ENCODE assay signal across 9 cellular contexts in genomic region chr19:15280048-15280725, GRCh38. TPM values are rescaled to one million over a fixed set of nuclear protein-coding genes. Genes with fewer than 3 reads are reported as not detected.
DNase-seq lines count a peak whose midpoint lies in the region; ATAC-seq and TF ChIP-seq lines count a peak whose summit lies in the region.
"Had no signal": no experiment of that assay in that cellular context is flagged by ENCODE, and none has a peak within 500 bp of the region (broad histone marks: within the 10 kb centered on the region; RNA-seq: fewer than 3 reads in every experiment).

No MANE protein-coding gene starts in this region.

- H3K9me3 ChIP-seq in HUES48 (ENCODE audit: control insufficient read depth, insufficient read depth, low read length) (no peaks in the 10 kb centered on the region), adipocyte (ENCODE audit: control insufficient read depth, low read length) (no peaks in the 10 kb centered on the region), left lung (no peaks in the 10 kb centered on the region), stomach (no peaks in the 10 kb centered on the region)

- WGBS in stomach, 5 donors: 43 to 62% (median 53%) methylated on average over 6 of the region's 6 CpGs

- no peak overlapping the region for H3K9ac ChIP-seq in HUES48 (ENCODE audit: low read depth, low read length)
- peak overlapping the region; percentile 50 for H3K9ac ChIP-seq in adipocyte (ENCODE audit: low read length)

- no peak for TF ChIP-seq EP300 in stomach (IDR thresholded peaks at IDR 0.05)

- H3K27me3 ChIP-seq in HUES48 (ENCODE audit: control insufficient read depth, insufficient read depth, low read length) (no peaks in the 10 kb centered on the region), adipocyte (replicated peaks; ENCODE audit: control insufficient read depth, insufficient read depth, low read length) (no peaks in the 10 kb centered on the region), left lung (no peaks in the 10 kb centered on the region), stomach (no peaks in the 10 kb centered on the region)

- DNase-seq in adipocyte (ENCODE audit: low read depth) (no peak), left lung (no peak), stomach (no peak), GM10266 (ENCODE audit: extremely low spot score) (no peak), glomerular visceral epithelial cell (ENCODE audit: extremely low spot score) (no peak)
- no peak for DNase-seq in activated effector memory CD4-positive, alpha-beta T cell treated with Interleukin-2 at 50 U/mL for 16 hours
- DNase-seq: stimulated activated CD4-positive, alpha-beta T cell treated with anti-CD3 and anti-CD28 coated beads, Interleukin-15, amount 100 ng/mL, for 24 hours had no signal

- TF ChIP-seq POLR2A in stomach (IDR thresholded peaks at IDR 0.05): no peak

- H3K36me3 ChIP-seq in HUES48 (ENCODE audit: control insufficient read depth, insufficient read depth, low read length): no peaks in the 10 kb centered on the region
- no peaks in the 10 kb centered on the region for H3K36me3 ChIP-seq in adipocyte (ENCODE audit: control insufficient read depth, insufficient read depth, low read length, severe bottlenecking)
- no peaks in the 10 kb centered on the region for H3K36me3 ChIP-seq in left lung
- no peaks in the 10 kb centered on the region for H3K36me3 ChIP-seq in stomach

- ATAC-seq in left lung: no peak
- ATAC-seq in HG03521 (IDR thresholded peaks at IDR 0.05; ENCODE audit: unreplicated experiment): no peak

- intact Hi-C loops in left lung (cut with DNase I) (no loop called here), stomach (cut with DNase I; ENCODE audit: low total_unique reads) (no loop called here)

- H3K4me1 ChIP-seq in HUES48 (ENCODE audit: control insufficient read depth, insufficient read depth, low read length) (peaks cover 39% of the 10 kb centered on the region), adipocyte (ENCODE audit: control insufficient read depth, insufficient read depth, low read length) (peaks cover 79% of the 10 kb centered on the region), left lung (peaks cover 59 to 99% of the 10 kb centered on the region in 2 donors), stomach (peaks cover 93 to 100% (median 98%) of the 10 kb centered on the region in 4 donors)

- peak overlapping the region; percentile 53 for H3K27ac ChIP-seq in HUES48 (ENCODE audit: low read depth, low read length)
- H3K27ac ChIP-seq in left lung: peak overlapping the region; percentile 67 to 68
- peak overlapping the region; percentile 0 to 80 (median 73) for H3K27ac ChIP-seq in stomach

- no peak overlapping the region for H3K4me3 ChIP-seq in HUES48 (ENCODE audit: low read depth, low read length)
- H3K4me3 ChIP-seq in adipocyte (ENCODE audit: low read length): no peak overlapping the region
- H3K4me3 ChIP-seq in left lung: no peak overlapping the region
- peak overlapping the region in 1 of 4 donors; percentile 13 for H3K4me3 ChIP-seq in stomach

- no peak for TF ChIP-seq CTCF in left lung (IDR thresholded peaks at IDR 0.05)
- TF ChIP-seq CTCF in stomach (IDR thresholded peaks at IDR 0.05): no peak
- TF ChIP-seq CTCF in GM10266 (IDR thresholded peaks at IDR 0.05; ENCODE audit: control insufficient read depth, insufficient read depth, low read depth, missing control alignments): no peak

RNA-seq across cellular contexts. Expression of gene EPHX3, which starts 47.9 kb away (rescaled TPM):
- 1 to 10 TPM; 1.6 to 7.6 TPM for total RNA-seq in left lung
- 1 to 10 TPM in 2 of 5 donors, not detected in 3; 1.1 to 4.2 TPM for total RNA-seq in stomach
- polyA plus RNA-seq in stomach: 10 to 100 TPM in 1 of 3 donors, under 1 TPM in 1, not detected in 1; 0.31 to 12.8 TPM

RNA-seq across cellular contexts. Expression of gene BRD4, which starts 52.2 kb away (rescaled TPM):
- 10 to 100 TPM; 79.1 to 89.6 TPM for total RNA-seq in left lung
- total RNA-seq in stomach: 100 to 1,000 TPM in 1 of 5 donors, 10 to 100 TPM in 4; 14.7 to 113 (median 49.7) TPM
- 10 to 100 TPM; 10.6 to 21.1 (median 14.8) TPM for polyA plus RNA-seq in stomach
